9 cellular contexts compared by ENCODE assay signal in the genomic region with DNA sequence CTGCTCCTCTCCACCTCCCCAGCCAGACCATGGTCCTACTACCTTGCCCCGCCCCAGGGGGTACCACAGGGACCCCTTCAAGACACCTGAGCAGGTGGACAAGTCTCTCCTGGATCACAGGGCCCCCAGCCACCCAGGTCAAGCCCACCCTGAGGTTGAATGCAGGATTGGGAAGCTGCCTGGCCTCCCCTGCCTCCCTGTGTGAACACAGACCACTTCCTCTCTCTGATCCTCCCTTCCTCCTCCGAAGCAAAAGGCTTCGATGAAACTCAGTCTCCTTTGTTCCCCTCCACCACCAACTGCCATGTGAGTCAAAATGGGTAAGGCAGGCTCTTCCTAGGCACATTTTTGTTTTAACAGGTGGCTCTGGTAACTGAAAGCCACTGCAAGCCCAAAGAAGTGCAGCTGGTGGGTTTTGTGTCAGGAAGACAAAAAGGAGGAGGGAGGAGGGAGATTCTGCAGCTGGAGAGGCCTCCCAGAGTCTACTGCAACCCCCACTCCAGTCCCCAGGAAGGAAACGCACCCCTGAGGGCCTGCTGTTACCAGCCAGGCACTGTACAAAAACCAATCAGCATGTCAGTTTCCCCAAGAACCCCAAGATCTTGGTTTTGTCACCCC. TPM values are rescaled to one million over a fixed set of nuclear protein-coding genes. Genes with fewer than 3 reads are reported as not detected.
DNase-seq lines count a peak whose midpoint lies in the region; ATAC-seq and TF ChIP-seq lines count a peak whose summit lies in the region.
"Had no signal": no experiment of that assay in that cellular context is flagged by ENCODE, and none has a peak within 500 bp of the region (broad histone marks: within the 10 kb centered on the region; RNA-seq: fewer than 3 reads in every experiment).

No MANE protein-coding gene starts in this region.

- H3K4me1 ChIP-seq in ectodermal cell (ENCODE audit: control insufficient read depth, insufficient read depth, low read length) = peaks cover 30% of the 10 kb centered on the region
- H3K4me1 ChIP-seq in smooth muscle cell (ENCODE audit: low read depth) = peaks cover 41% of the 10 kb centered on the region

- no peak for ATAC-seq in HG03025 (IDR thresholded peaks at IDR 0.05; ENCODE audit: low FRiP score, unreplicated experiment)

- DNase-seq in GM12865 (ENCODE audit: low read depth) = peak; percentile 94
- DNase-seq in H7 = peak; percentile 57
- DNase-seq in OCI-M1 (lab: John Stamatoyannopoulos, UW) = peak; percentile 68
- no peak for DNase-seq in smooth muscle cell (lab: John Stamatoyannopoulos, UW; ENCODE audit: unreplicated experiment)
- DNase-seq in HUDEP-2 (lab: John Stamatoyannopoulos, UW; ENCODE audit: unreplicated experiment in 76 of 76) = no peak
- no peak for DNase-seq in HEK293T (ENCODE audit: extremely low spot score)

- H3K79me2 ChIP-seq in smooth muscle cell (ENCODE audit: low read depth) = no peaks in the 10 kb centered on the region

- POLR2A ChIA-PET in HEK293T (lab: Yijun Ruan, JAX) = no interaction called here

- H3K4me2 ChIP-seq in smooth muscle cell = no peak overlapping the region

- peaks cover 9% of the 10 kb centered on the region for H3F3A ChIP-seq in smooth muscle cell (ENCODE audit: low read depth)

- H2AFZ ChIP-seq in smooth muscle cell (ENCODE audit: low read depth) = no peak overlapping the region

- no peaks in the 10 kb centered on the region for H3K36me3 ChIP-seq in H7 (replicated peaks; ENCODE audit: control insufficient read depth, insufficient read depth, low read length)
- no peaks in the 10 kb centered on the region for H3K36me3 ChIP-seq in ectodermal cell (ENCODE audit: control insufficient read depth, insufficient read depth, low read length)
- H3K36me3 ChIP-seq in smooth muscle cell (ENCODE audit: low read depth) = no peaks in the 10 kb centered on the region

- H4K20me1 ChIP-seq in smooth muscle cell (ENCODE audit: low read depth) = no peaks in the 10 kb centered on the region

- CTCF ChIA-PET in HEK293T (lab: Yijun Ruan, JAX) = no interaction called here

- 23 to 34% methylated on average over 4 of the region's 4 CpGs for WGBS in ectodermal cell, 2 experiments
- 59% methylated on average over 4 of the region's 4 CpGs for WGBS in smooth muscle cell (ENCODE audit: low lambda C conversion rate)

- H3K27ac ChIP-seq in ectodermal cell (ENCODE audit: insufficient read depth, low read depth, low read length, poor library complexity, severe bottlenecking) = peak overlapping the region; percentile 80
- H3K27ac ChIP-seq in smooth muscle cell (ENCODE audit: low read depth) = no peak overlapping the region

- TF ChIP-seq CTCF in GM12865 (IDR thresholded peaks at IDR 0.05; ENCODE audit: insufficient read depth, low read depth, low read length, missing control alignments) = no peak
- no peak for TF ChIP-seq CTCF in smooth muscle cell (IDR thresholded peaks at IDR 0.05; ENCODE audit: borderline replicate concordance, insufficient read depth, poor library complexity, severe bottlenecking)

- peak overlapping the region; percentile 12 for H3K4me3 ChIP-seq in GM12865 (ENCODE audit: low read depth, low read length)
- no peak overlapping the region for H3K4me3 ChIP-seq in H7 (ENCODE audit: insufficient read depth, low read depth, low read length)
- no peak overlapping the region for H3K4me3 ChIP-seq in ectodermal cell (ENCODE audit: insufficient read depth, low read depth, low read length)
- no peak overlapping the region for H3K4me3 ChIP-seq in smooth muscle cell
- H3K4me3 ChIP-seq: lung had no signal

- H3K9me3 ChIP-seq in ectodermal cell (ENCODE audit: control insufficient read depth, low read length) (no peaks in the 10 kb centered on the region), smooth muscle cell (replicated peaks; ENCODE audit: low read depth) (no peaks in the 10 kb centered on the region)

- H3K9ac ChIP-seq in smooth muscle cell (ENCODE audit: low read depth) = no peak overlapping the region

- peaks cover 5% of the 10 kb centered on the region for H3K27me3 ChIP-seq in H7 (ENCODE audit: control insufficient read depth, insufficient read depth, low read length)
- peaks cover 4% of the 10 kb centered on the region for H3K27me3 ChIP-seq in ectodermal cell (ENCODE audit: control insufficient read depth, insufficient read depth, low read length, poor library complexity, severe bottlenecking)
- H3K27me3 ChIP-seq in smooth muscle cell (ENCODE audit: low read depth) = no peaks in the 10 kb centered on the region

TF ChIP-seq in HEK293T, 16 proteins besides CTCF, POLR2A, EP300 and RAD21:
- TF ChIP-seq ELF4 (IDR thresholded peaks at IDR 0.05) (no peak), TARDBP (IDR thresholded peaks at IDR 0.05) (no peak), CTBP1 (IDR thresholded peaks at IDR 0.05; ENCODE audit: borderline replicate concordance) (no peak), NFRKB (IDR thresholded peaks at IDR 0.05) (no peak), ARNT (IDR thresholded peaks at IDR 0.05) (no peak), L3MBTL2 (conservative IDR thresholded peaks at IDR 0.05) (no peak), SP1 (IDR thresholded peaks at IDR 0.05) (no peak)
TF ChIP-seq in HEK293T: peak in this region for 0.

RNA-seq across cellular contexts. Expression of a gene that starts 5.4 kb away (rescaled TPM):
- 14.9 and 18.9 TPM in 2 replicates for total RNA-seq in H7 (2014; rRNA removed; shearing (Covaris generic))
- polyA plus RNA-seq in ectodermal cell (2013, experiment 1 of 4) = 17.3 TPM
- 23.3 TPM for polyA plus RNA-seq in ectodermal cell (2013, experiment 2 of 4)
- 23.7 TPM for polyA plus RNA-seq in ectodermal cell (2013, experiment 3 of 4)
- 26.5 TPM for polyA plus RNA-seq in ectodermal cell (2013, experiment 4 of 4)
- 25.1 and 28.4 TPM in 2 replicates for total RNA-seq in smooth muscle cell
- 32.5 and 35.2 TPM in 2 replicates for polyA plus RNA-seq in smooth muscle cell

Comparison
In these comparisons a context has a peak if more than half of its experiments do, and no peak if none do; other contexts are left out.
1. DNase-seq: peak in GM12865 (single experiment), H7 (single experiment) and OCI-M1 (single experiment); none in smooth muscle cell (single experiment), HUDEP-2 (0 of 76) and HEK293T (single experiment).